8 cellular contexts compared by ENCODE assay signal in the genomic region with DNA sequence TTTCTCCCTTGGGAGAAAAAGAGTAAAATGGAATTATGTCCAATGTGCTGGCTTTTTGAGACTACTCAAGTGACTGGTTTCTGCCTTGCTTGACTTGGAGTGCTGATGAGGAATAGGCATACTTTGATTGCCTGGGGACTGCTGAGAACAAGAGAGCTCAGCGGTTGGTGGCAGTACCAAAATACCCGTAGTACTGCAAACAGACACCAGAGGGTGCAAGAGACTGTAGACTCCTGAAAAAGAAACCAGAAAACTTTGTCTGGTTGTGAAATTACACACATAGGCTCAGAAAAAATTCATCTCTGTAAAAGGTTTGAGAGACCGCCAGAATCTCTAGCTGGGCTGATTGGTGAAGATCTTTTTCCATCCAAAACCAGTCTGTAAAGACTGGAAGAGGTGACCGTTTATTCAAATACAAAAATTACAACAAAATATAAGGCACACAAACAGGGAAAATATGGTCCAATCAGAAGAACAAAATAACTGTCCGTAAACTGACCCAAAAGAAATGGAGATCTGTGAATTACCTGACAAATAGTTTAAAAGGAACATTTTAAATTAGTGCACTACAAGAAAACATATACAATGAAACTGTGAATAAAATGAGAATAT. TPM values are rescaled to one million over a fixed set of nuclear protein-coding genes. Genes with fewer than 3 reads are reported as not detected.
A peak's percentile ranks its signal among the peaks of the same experiment; 100 is the strongest.
DNase-seq lines count a peak whose midpoint lies in the region; ATAC-seq and TF ChIP-seq lines count a peak whose summit lies in the region.

No MANE protein-coding gene starts in this region.

- peak; percentile 57 for ATAC-seq in CD8-positive, alpha-beta T cell
- peak; percentile 98 for ATAC-seq in GM18907 (IDR thresholded peaks at IDR 0.05; ENCODE audit: unreplicated experiment)
- peak; percentile 90 for ATAC-seq in HG03066 (IDR thresholded peaks at IDR 0.05; ENCODE audit: low read depth, unreplicated experiment)

- no peaks in the 10 kb centered on the region for H3K27me3 ChIP-seq in CD8-positive, alpha-beta T cell (ENCODE audit: insufficient read depth, low read length)
- no peaks in the 10 kb centered on the region for H3K27me3 ChIP-seq in esophagus squamous epithelium
- no peaks in the 10 kb centered on the region for H3K27me3 ChIP-seq in MG63

- intact Hi-C loops in CD8-positive, alpha-beta T cell (cut with DNase I, micrococcal nuclease): loop anchor here (2.0 to 10.0 kb wide), 4 partner anchors 1091 to 1504 kb away; no protein-coding TSS in a partner anchor
- intact Hi-C loops in esophagus squamous epithelium (cut with DNase I): no loop called here

- H3K4me3 Mint-ChIP-seq in CD8-positive, alpha-beta T cell: no peak overlapping the region

- no peak for TF ChIP-seq POLR2A in esophagus squamous epithelium (IDR thresholded peaks at IDR 0.05)

- H3K27ac Mint-ChIP-seq in CD8-positive, alpha-beta T cell: no peak overlapping the region

- no peaks in the 10 kb centered on the region for H3K4me1 Mint-ChIP-seq in CD8-positive, alpha-beta T cell (ENCODE audit: low read depth)

- H3K36me3 ChIP-seq in CD8-positive, alpha-beta T cell (ENCODE audit: insufficient read depth, low read length): no peaks in the 10 kb centered on the region
- H3K36me3 ChIP-seq in esophagus squamous epithelium (no peaks in the 10 kb centered on the region), MG63 (peaks cover 2% of the 10 kb centered on the region; the same call in 1 of the 2 replicates)

- no peaks in the 10 kb centered on the region for H3K36me3 Mint-ChIP-seq in CD8-positive, alpha-beta T cell

- peak; percentile 75 for TF ChIP-seq CTCF in CD8-positive, alpha-beta T cell (IDR thresholded peaks at IDR 0.05)
- TF ChIP-seq CTCF in esophagus squamous epithelium (IDR thresholded peaks at IDR 0.05): peak; percentile 44 to 66 (median 60)

- 40 to 45% methylated on average over 5 of the region's 5 CpGs for WGBS in esophagus squamous epithelium, 2 donors

- H3K4me3 ChIP-seq in CD8-positive, alpha-beta T cell (ENCODE audit: low read depth, low read length): no peak overlapping the region
- no peak overlapping the region for H3K4me3 ChIP-seq in esophagus squamous epithelium
- no peak overlapping the region for H3K4me3 ChIP-seq in MG63

- CTCF ChIA-PET in CD8-positive, alpha-beta T cell (lab: Charles Lee): interaction anchor here (1.2 to 1.4 kb wide), 4 partner anchors 11 to 1091 kb away, joined by 3 to 5 read pairs (median 4); no protein-coding TSS in a partner anchor

- no peaks in the 10 kb centered on the region for H3K4me1 ChIP-seq in CD8-positive, alpha-beta T cell (ENCODE audit: insufficient read depth, low read length)
- no peaks in the 10 kb centered on the region for H3K4me1 ChIP-seq in esophagus squamous epithelium

- H3K9me3 ChIP-seq in CD8-positive, alpha-beta T cell (ENCODE audit: low read length): no peaks in the 10 kb centered on the region
- H3K9me3 ChIP-seq in esophagus squamous epithelium (no peaks in the 10 kb centered on the region), MG63 (peaks cover 30% of the 10 kb centered on the region)

- H3K9me3 Mint-ChIP-seq in CD8-positive, alpha-beta T cell: peaks cover 17% of the 10 kb centered on the region

- DNase-seq in CD8-positive, alpha-beta T cell: peak in 5 of 7 experiments; percentile 12 to 49 (median 24)
- DNase-seq in NCI-H2196 treated with DMSO at 0.1 percent for 48 hours (lab: John Stamatoyannopoulos, UW; ENCODE audit: unreplicated experiment): peak; percentile 1
- peak; percentile 55 to 71 for DNase-seq in activated CD4-positive, alpha-beta T cell treated with anti-CD3 and anti-CD28 coated beads, Interleukin-2, amount 50 U/mL, for 48 hours
- DNase-seq in esophagus squamous epithelium (lab: John Stamatoyannopoulos, UW): no peak
- peak in 29 of 56 donors; percentile 1 to 57 (median 16) for DNase-seq in nucleus accumbens (lab: John Stamatoyannopoulos, UW)
- no peak for DNase-seq in MG63

- POLR2A ChIA-PET in CD8-positive, alpha-beta T cell (lab: Charles Lee): no interaction called here

- H3K27me3 Mint-ChIP-seq in CD8-positive, alpha-beta T cell (ENCODE audit: low read depth): peaks cover 5% of the 10 kb centered on the region

- H3K27ac ChIP-seq in CD8-positive, alpha-beta T cell (ENCODE audit: low read depth, low read length): no peak overlapping the region
- H3K27ac ChIP-seq in esophagus squamous epithelium: no peak overlapping the region

RNA-seq across cellular contexts. Expression of a gene that starts 18.5 kb away (rescaled TPM):
- not detected for total RNA-seq in CD8-positive, alpha-beta T cell
- 1 to 10 TPM in 2 of 4 donors, under 1 TPM in 2; 0.11 to 8.2 (median 2.0) TPM for total RNA-seq in esophagus squamous epithelium
- total RNA-seq in MG63 (2014; rRNA removed; shearing (Covaris generic); ENCODE audit: low replicate concordance): 15.2 and 21.8 TPM in 2 replicates

Comparison
In these comparisons a context has a peak if more than half of its experiments do, and no peak if none do; other contexts are left out.
1. DNase-seq: peak in CD8-positive, alpha-beta T cell (5 of 7), NCI-H2196 treated with DMSO at 0.1 percent for 48 hours (single experiment), activated CD4-positive, alpha-beta T cell treated with anti-CD3 and anti-CD28 coated beads, Interleukin-2, amount 50 U/mL, for 48 hours (2 of 2) and nucleus accumbens (29 of 56); none in esophagus squamous epithelium (single experiment) and MG63 (single experiment).
2. Peak in every context shown above with its lines, with median percentiles within 50 percentile points of each other: ATAC-seq.